In genomic region chr15:88603885-88604284, GRCh38 we compare ENCODE assay signal across 14 cellular contexts. TPM values are rescaled to one million over a fixed set of nuclear protein-coding genes. Genes with fewer than 3 reads are reported as not detected.
DNase-seq lines count a peak whose midpoint lies in the region; ATAC-seq, FAIRE-seq and TF ChIP-seq lines count a peak whose summit lies in the region.
"Had no signal": no experiment of that assay in that cellular context is flagged by ENCODE, and none has a peak within 500 bp of the region (broad histone marks: within the 10 kb centered on the region; RNA-seq: fewer than 3 reads in every experiment).

No MANE protein-coding gene starts in this region.

- peaks cover 19% of the 10 kb centered on the region for H3K4me1 ChIP-seq in A549
- peaks cover 0 to 2% of the 10 kb centered on the region in 2 donors for H3K4me1 ChIP-seq in kidney (ENCODE audit: control insufficient read depth in 1 of 2, insufficient read depth in 1 of 2, low read depth in 1 of 2, low read length in 2 of 2)

- H3K4me1 Mint-ChIP-seq in mesothelial cell of epicardium = peaks cover 15% of the 10 kb centered on the region

- no peaks in the 10 kb centered on the region for H3K27me3 ChIP-seq in WERI-Rb-1 (ENCODE audit: insufficient read depth, low read depth, severe bottlenecking)

- no peak overlapping the region for H3K27ac Mint-ChIP-seq in mesothelial cell of epicardium
- H3K27ac Mint-ChIP-seq: activated naive CD4-positive, alpha-beta T cell treated with anti-CD3 and anti-CD28 coated beads, Interleukin-2, amount 10 ng/mL, durations not matched to agents 7 days and 5 days; stimulated activated naive CD8-positive, alpha-beta T cell treated with anti-CD3 and anti-CD28 coated beads, Interleukin-15, amount 100 ng/mL, for 72 hours had no signal

- H3K4me3 ChIP-seq in A549 (peak overlapping the region; percentile 33; the same call in 2 of the 3 replicates), WERI-Rb-1 (ENCODE audit: low read depth, low read length) (peak overlapping the region; percentile 85), kidney (ENCODE audit: low read length in 2 of 2) (no peak overlapping the region)
- H3K4me3 ChIP-seq: Peyer's patch had no signal

- no peak for TF ChIP-seq POLR2A in A549 (IDR thresholded peaks at IDR 0.05; ENCODE audit: low read length)

- peak overlapping the region; percentile 68 for H3K4me2 ChIP-seq in A549

- TF ChIP-seq CTCF in A549 (IDR thresholded peaks at IDR 0.05) (no peak), WERI-Rb-1 (IDR thresholded peaks at IDR 0.05; ENCODE audit: low read depth, low read length) (peak; percentile 54), mesothelial cell of epicardium (IDR thresholded peaks at IDR 0.05; ENCODE audit: unreplicated experiment) (no peak), kidney (IDR thresholded peaks at IDR 0.05; ENCODE audit: borderline replicate concordance, extremely low read depth, insufficient read depth) (no peak)

- H3K36me3 ChIP-seq in WERI-Rb-1 = peaks cover 43% of the 10 kb centered on the region
- H3K36me3 ChIP-seq in kidney (ENCODE audit: control insufficient read depth in 1 of 2, insufficient read depth in 2 of 2, low read length in 2 of 2) = no peaks in the 10 kb centered on the region
- H3K36me3 ChIP-seq: Peyer's patch, right atrium auricular region had no signal

- no peak for DNase-seq in A549 (ENCODE audit: low read depth in 1 of 2, low spot score in 1 of 2)
- DNase-seq in G401 (ENCODE audit: low spot score) = peak; percentile 62
- DNase-seq in WERI-Rb-1 = peak; percentile 72
- no peak for DNase-seq in mesothelial cell of epicardium (ENCODE audit: low spot score in 2 of 2, unreplicated experiment in 2 of 2)
- no peak for DNase-seq in kidney
- DNase-seq in stimulated activated CD4-positive, alpha-beta T cell treated with anti-CD3 and anti-CD28 coated beads, Interleukin-15, amount 100 ng/mL, for 24 hours = no peak
- DNase-seq in ureter (ENCODE audit: low spot score) = no peak
- DNase-seq in Right ventricle myocardium inferior (ENCODE audit: missing footprints) = no peak
- DNase-seq: activated naive CD4-positive, alpha-beta T cell treated with anti-CD3 and anti-CD28 coated beads, Interleukin-2, amount 10 ng/mL, durations not matched to agents 7 days and 5 days; KBM-7; Peyer's patch; stimulated activated naive CD8-positive, alpha-beta T cell treated with anti-CD3 and anti-CD28 coated beads, Interleukin-15, amount 100 ng/mL, for 72 hours; T1000 had no signal

- intact Hi-C loops in kidney (cut with DNase I) = no loop called here
- intact Hi-C loops in Right ventricle myocardium inferior (cut with DNase I) = no loop called here

- POLR2A ChIA-PET in A549 (lab: Yijun Ruan, JAX) = no interaction called here

- WGBS in A549 (ENCODE audit: missing lambda C conversion rate) = 23% methylated on average over 14 of the region's 14 CpGs

- ATAC-seq in A549 (peak in 1 of 2 experiments; percentile 44; a peak in 3 of 6 replicates), Right ventricle myocardium inferior (no peak)
- ATAC-seq: stimulated activated naive CD8-positive, alpha-beta T cell treated with anti-CD3 and anti-CD28 coated beads, Interleukin-15, amount 100 ng/mL, for 72 hours had no signal

- no peaks in the 10 kb centered on the region for H3K9me3 Mint-ChIP-seq in mesothelial cell of epicardium
- H3K9me3 Mint-ChIP-seq: activated naive CD4-positive, alpha-beta T cell treated with anti-CD3 and anti-CD28 coated beads, Interleukin-2, amount 10 ng/mL, durations not matched to agents 7 days and 5 days; stimulated activated naive CD8-positive, alpha-beta T cell treated with anti-CD3 and anti-CD28 coated beads, Interleukin-15, amount 100 ng/mL, for 72 hours had no signal

- no peaks in the 10 kb centered on the region for H3K9me3 ChIP-seq in A549
- H3K9me3 ChIP-seq in WERI-Rb-1 (ENCODE audit: severe bottlenecking) = no peaks in the 10 kb centered on the region
- no peaks in the 10 kb centered on the region for H3K9me3 ChIP-seq in kidney (ENCODE audit: control insufficient read depth in 1 of 2, low read length in 2 of 2)
- H3K9me3 ChIP-seq: Peyer's patch, right atrium auricular region had no signal

- no peak for TF ChIP-seq RAD21 in A549 (conservative IDR thresholded peaks at IDR 0.05 in 1 of 2, IDR thresholded peaks at IDR 0.05 in 1 of 2)

- H3K4me3 Mint-ChIP-seq in mesothelial cell of epicardium = peak overlapping the region; percentile 22
- H3K4me3 Mint-ChIP-seq: activated naive CD4-positive, alpha-beta T cell treated with anti-CD3 and anti-CD28 coated beads, Interleukin-2, amount 10 ng/mL, durations not matched to agents 7 days and 5 days had no signal

- peaks cover 88% of the 10 kb centered on the region for H3K27me3 Mint-ChIP-seq in mesothelial cell of epicardium (ENCODE audit: low read depth)

- no peak for FAIRE-seq in A549 (lab: Jason Lieb, UNC)
- no peak for FAIRE-seq in kidney (lab: Jason Lieb, UNC)

- TF ChIP-seq EP300 in A549 (IDR thresholded peaks at IDR 0.05) = no peak

- H3K36me3 Mint-ChIP-seq in mesothelial cell of epicardium = no peaks in the 10 kb centered on the region
- H3K36me3 Mint-ChIP-seq: activated naive CD4-positive, alpha-beta T cell treated with anti-CD3 and anti-CD28 coated beads, Interleukin-2, amount 10 ng/mL, durations not matched to agents 7 days and 5 days had no signal

- CTCF ChIA-PET in A549 (lab: Yijun Ruan, JAX) = interaction anchor here (0.9 to 2.2 kb wide), 2 partner anchors 11 to 21 kb away, joined by 3 to 13 read pairs; no protein-coding TSS in a partner anchor

- H3K27ac ChIP-seq in A549 = no peak overlapping the region
- peak overlapping the region; percentile 90 for H3K27ac ChIP-seq in WERI-Rb-1
- H3K27ac ChIP-seq in kidney (ENCODE audit: low read depth in 2 of 2, low read length in 2 of 2) = no peak overlapping the region
- H3K27ac ChIP-seq: Peyer's patch, right atrium auricular region had no signal

- no peak overlapping the region for H3K9ac ChIP-seq in kidney (ENCODE audit: low read length in 2 of 2)

- in situ Hi-C loops in G401 (cut with HindIII; ENCODE audit: low sequenced_read_pairs) = no loop called here

TF ChIP-seq in A549, 52 proteins besides CTCF, POLR2A, EP300 and RAD21:
- TF ChIP-seq SREBF2 (IDR thresholded peaks at IDR 0.05) (no peak), POLR2AphosphoS2 (conservative IDR thresholded peaks at IDR 0.05; ENCODE audit: low read length) (no peak)

RNA-seq across cellular contexts. Expression of gene AEN, which starts 17.3 kb away (rescaled TPM):
- polyA plus RNA-seq in A549 (2011; rRNA removed) (74.9 and 81.7 TPM in 2 replicates), A549 (2017; fragmentation: RNase III; extraction: RNeasy Plus Mini Kit Qiagen cat#74134 plus additional on column Dnase treatment) (57.2 to 65.5 TPM (median 62.9 TPM) in 3 replicates), kidney (ENCODE audit: insufficient read depth, low read depth, low replicate concordance) (6.2 TPM)
- 53.3 and 68.6 TPM in 2 replicates for polyA plus RNA-seq in A549 (2012; cell fraction: cytosol; rRNA removed)
- polyA plus RNA-seq in A549 (2012; cell fraction: nucleus; rRNA removed) = 128 and 155 TPM in 2 replicates
- polyA minus RNA-seq in A549 (2011; rRNA and poly(A)+ RNA removed) = 129 and 164 TPM in 2 replicates
- 112 and 148 TPM in 2 replicates for total RNA-seq in G401 (2014; rRNA removed; shearing (Covaris generic))
- total RNA-seq in mesothelial cell of epicardium (33.0 to 34.5 TPM (median 33.0 TPM) in 3 replicates), kidney (17.4 TPM), ureter (17.4 TPM), Right ventricle myocardium inferior (12.0 TPM)

RNA-seq across cellular contexts. Expression of gene ISG20, which starts 34.9 kb away (rescaled TPM):
- polyA plus RNA-seq in A549 (2011; rRNA removed) (47.4 and 65.8 TPM in 2 replicates), A549 (2017; fragmentation: RNase III; extraction: RNeasy Plus Mini Kit Qiagen cat#74134 plus additional on column Dnase treatment) (6.1 to 10.5 TPM (median 7.2 TPM) in 3 replicates), kidney (ENCODE audit: insufficient read depth, low read depth, low replicate concordance) (7.3 TPM)
- polyA plus RNA-seq in A549 (2012; cell fraction: cytosol; rRNA removed) = 29.1 and 29.9 TPM in 2 replicates
- polyA plus RNA-seq in A549 (2012; cell fraction: nucleus; rRNA removed) = 19.6 and 26.9 TPM in 2 replicates
- polyA minus RNA-seq in A549 (2011; rRNA and poly(A)+ RNA removed) = 17.5 and 24.0 TPM in 2 replicates
- total RNA-seq in G401 (2014; rRNA removed; shearing (Covaris generic)) = 6.6 and 12.5 TPM in 2 replicates
- total RNA-seq in mesothelial cell of epicardium (1.7 to 3.4 TPM (median 1.9 TPM) in 3 replicates), kidney (25.5 TPM), ureter (14.2 TPM), Right ventricle myocardium inferior (1.8 TPM)

RNA-seq across cellular contexts. Expression of gene DET1, which starts 57.4 kb away (rescaled TPM):
- polyA plus RNA-seq in A549 (2011; rRNA removed) = 12.4 and 15.6 TPM in 2 replicates
- polyA plus RNA-seq in A549 (2012; cell fraction: cytosol; rRNA removed) = 3.5 and 6.2 TPM in 2 replicates
- 4.4 and 7.3 TPM in 2 replicates for polyA plus RNA-seq in A549 (2012; cell fraction: nucleus; rRNA removed)
- 3.9 to 5.2 TPM (median 4.9 TPM) in 3 replicates for polyA plus RNA-seq in A549 (2017; fragmentation: RNase III; extraction: RNeasy Plus Mini Kit Qiagen cat#74134 plus additional on column Dnase treatment)
- 22.2 and 22.7 TPM in 2 replicates for polyA minus RNA-seq in A549 (2011; rRNA and poly(A)+ RNA removed)
- 2.1 and 4.2 TPM in 2 replicates for total RNA-seq in G401 (2014; rRNA removed; shearing (Covaris generic))
- 13.9 to 14.7 TPM (median 14.4 TPM) in 3 replicates for total RNA-seq in mesothelial cell of epicardium
- 6.8 TPM for total RNA-seq in kidney
- 3.9 TPM for polyA plus RNA-seq in kidney (ENCODE audit: insufficient read depth, low read depth, low replicate concordance)
- total RNA-seq in ureter = 14.1 TPM
- total RNA-seq in Right ventricle myocardium inferior = 6.5 TPM

Comparison
In these comparisons a context has a peak if more than half of its experiments do, and no peak if none do; other contexts are left out.
1. DNase-seq: peak in G401 (single experiment) and WERI-Rb-1 (single experiment); none in A549 (0 of 2), mesothelial cell of epicardium (0 of 2), kidney (single experiment), stimulated activated CD4-positive, alpha-beta T cell treated with anti-CD3 and anti-CD28 coated beads, Interleukin-15, amount 100 ng/mL, for 24 hours (single experiment), ureter (single experiment) and Right ventricle myocardium inferior (single experiment).
2. H3K4me3 ChIP-seq: peak in A549 (single experiment) and WERI-Rb-1 (single experiment); none in kidney (0 of 2).